21 cellular contexts compared by ENCODE assay signal in genomic region chr17:74163836-74164235, GRCh38.
"Had no signal": no experiment of that assay in that cellular context is flagged by ENCODE, and none has a peak within 500 bp of the region (broad histone marks: within the 10 kb centered on the region; RNA-seq: fewer than 3 reads in every experiment).

No MANE protein-coding gene starts in this region.

- H3K36me3 ChIP-seq: heart left ventricle, pancreas, prostate gland, right lobe of liver, tibial artery, upper lobe of left lung, vagina had no signal

- H3K27ac ChIP-seq: dorsolateral prefrontal cortex, heart left ventricle, pancreas, prostate gland, right lobe of liver, tibial artery, upper lobe of left lung, vagina had no signal

- H3K4me3 ChIP-seq: dorsolateral prefrontal cortex, heart left ventricle, pancreas, prostate gland, right lobe of liver, tibial artery, upper lobe of left lung, vagina had no signal

- H3K9me3 ChIP-seq: pancreas, prostate gland, right lobe of liver, tibial artery, upper lobe of left lung, vagina had no signal

- H3K9me3 Mint-ChIP-seq: natural killer cell; neural crest cell; stimulated activated effector memory CD8-positive, alpha-beta T cell treated with anti-CD3 and anti-CD28 coated beads, Interleukin-12 subunit alpha, Interleukin-12 subunit beta, amount 100 ng/mL, for 72 hours had no signal

- H3K4me1 ChIP-seq: heart left ventricle, pancreas, prostate gland, right lobe of liver, tibial artery, upper lobe of left lung, vagina had no signal

- H3K27ac Mint-ChIP-seq: mesothelial cell of epicardium; natural killer cell; stimulated activated effector memory CD8-positive, alpha-beta T cell treated with anti-CD3 and anti-CD28 coated beads, Interleukin-12 subunit alpha, Interleukin-12 subunit beta, amount 100 ng/mL, for 72 hours had no signal

- H3K4me3 Mint-ChIP-seq: mesothelial cell of epicardium; natural killer cell; neural crest cell; stimulated activated effector memory CD8-positive, alpha-beta T cell treated with anti-CD3 and anti-CD28 coated beads, Interleukin-12 subunit alpha, Interleukin-12 subunit beta, amount 100 ng/mL, for 72 hours had no signal

- H3K27me3 ChIP-seq: pancreas, right lobe of liver, upper lobe of left lung, vagina had no signal

- ATAC-seq: heart left ventricle; left lobe of liver; natural killer cell; pancreas; right lobe of liver; stimulated activated naive CD8-positive, alpha-beta T cell treated with anti-CD3 and anti-CD28 coated beads, Interleukin-15, Interleukin-2, amounts not matched to agents 100 U/mL and 50 U/mL, for 24 hours had no signal

- H3K4me1 Mint-ChIP-seq: mesothelial cell of epicardium; natural killer cell; stimulated activated effector memory CD8-positive, alpha-beta T cell treated with anti-CD3 and anti-CD28 coated beads, Interleukin-12 subunit alpha, Interleukin-12 subunit beta, amount 100 ng/mL, for 72 hours had no signal

- DNase-seq: cortex of kidney; effector CD8-positive, alpha-beta T cell; heart left ventricle; hippocampal formation; mammary epithelial cell; natural killer cell; nucleus accumbens; pancreas; right lobe of liver; stimulated activated CD4-positive, alpha-beta T cell treated with anti-CD3 and anti-CD28 coated beads, Interleukin-4, amount 100 ng/mL, for 1 hour; stimulated activated CD8-positive, alpha-beta memory T cell treated with anti-CD3 and anti-CD28 coated beads, Interleukin-4, amount 100 ng/mL, for 48 hours; stimulated activated naive CD8-positive, alpha-beta T cell treated with anti-CD3 and anti-CD28 coated beads, Interleukin-15, Interleukin-2, amounts not matched to agents 100 U/mL and 50 U/mL, for 24 hours; upper lobe of left lung had no signal

- H3K36me3 Mint-ChIP-seq: mesothelial cell of epicardium; natural killer cell; stimulated activated effector memory CD8-positive, alpha-beta T cell treated with anti-CD3 and anti-CD28 coated beads, Interleukin-12 subunit alpha, Interleukin-12 subunit beta, amount 100 ng/mL, for 72 hours had no signal
